Comparison of ENCODE assay signal across 21 cellular contexts in genomic region chr13:44198826-44199225, GRCh38.
DNase-seq lines count a peak whose midpoint lies in the region; ATAC-seq and TF ChIP-seq lines count a peak whose summit lies in the region.
"Had no signal": no experiment of that assay in that cellular context is flagged by ENCODE, and none has a peak within 500 bp of the region (broad histone marks: within the 10 kb centered on the region; RNA-seq: fewer than 3 reads in every experiment).

No MANE protein-coding gene starts in this region.

- no peaks in the 10 kb centered on the region for H3K36me3 ChIP-seq in CD4-positive, CD25-positive, alpha-beta regulatory T cell (ENCODE audit: control insufficient read depth, insufficient read depth, low read length)
- no peaks in the 10 kb centered on the region for H3K36me3 ChIP-seq in left lung
- H3K36me3 ChIP-seq: Peyer's patch, right lobe of liver had no signal

- peaks cover 34% of the 10 kb centered on the region for H3K4me1 ChIP-seq in CD4-positive, CD25-positive, alpha-beta regulatory T cell (ENCODE audit: control insufficient read depth, insufficient read depth, low read length, poor library complexity, severe bottlenecking)
- peaks cover 6 to 12% of the 10 kb centered on the region in 2 donors for H3K4me1 ChIP-seq in left lung
- H3K4me1 ChIP-seq: right lobe of liver had no signal

- H3K27me3 ChIP-seq in CD4-positive, CD25-positive, alpha-beta regulatory T cell (ENCODE audit: control insufficient read depth, insufficient read depth, low read length) = no peaks in the 10 kb centered on the region
- no peaks in the 10 kb centered on the region for H3K27me3 ChIP-seq in left lung
- H3K27me3 ChIP-seq: Peyer's patch, right lobe of liver had no signal

- no peak for ATAC-seq in CD4-positive, CD25-positive, alpha-beta regulatory T cell (ENCODE audit: low read depth in 2 of 2)
- ATAC-seq in activated T-helper 17 cell treated with anti-CD3 and anti-CD28 coated beads, Interleukin-2, amount 50 U/mL, for 72 hours (replicated peaks) = no peak
- peak; percentile 34 for ATAC-seq in left lung
- no peak for ATAC-seq in HG03432 (IDR thresholded peaks at IDR 0.05; ENCODE audit: unreplicated experiment)
- no peak for ATAC-seq in HG02885 (IDR thresholded peaks at IDR 0.05; ENCODE audit: poor library complexity, unreplicated experiment)
- no peak for ATAC-seq in HG02763 (IDR thresholded peaks at IDR 0.05; ENCODE audit: unreplicated experiment)
- no peak for ATAC-seq in GM21825 (IDR thresholded peaks at IDR 0.05; ENCODE audit: unreplicated experiment)
- ATAC-seq: SK-N-SH treated with all-trans-retinoic acid at 6 μM for 48 hours had no signal

- peaks cover 0 to 3% (median 0%) of the 10 kb centered on the region in 7 donors for H3K9me3 Mint-ChIP-seq in CD4-positive, CD25-positive, alpha-beta regulatory T cell
- H3K9me3 Mint-ChIP-seq in activated T-helper 17 cell treated with anti-CD3 and anti-CD28 coated beads, Interleukin-2, amount 50 U/mL, for 72 hours = no peaks in the 10 kb centered on the region
- H3K9me3 Mint-ChIP-seq: activated T-helper 2 cell treated with anti-CD3 and anti-CD28 coated beads, Interferon-gamma antibody, Interleukin-2, Interleukin-4, amounts not matched to agents 10 μg/mL and 5 μg/mL and 100 μg/mL, durations not matched to agents 14 hours and 24 hours and 36 hours; CD4-positive, alpha-beta memory T cell; central memory CD8-positive, alpha-beta T cell; stimulated activated memory B cell treated with anti-CD40 and anti-IgM and Interleukin-4, amounts not matched to agents 10 μg/mL and 1 μg/mL and 100 μg/mL, for 72 hours had no signal

- no peak overlapping the region for H3K4me3 Mint-ChIP-seq in CD4-positive, CD25-positive, alpha-beta regulatory T cell
- no peak overlapping the region for H3K4me3 Mint-ChIP-seq in activated T-helper 17 cell treated with anti-CD3 and anti-CD28 coated beads, Interleukin-2, amount 50 U/mL, for 72 hours
- H3K4me3 Mint-ChIP-seq: activated CD4-positive, alpha-beta T cell treated with anti-CD3 and anti-CD28 coated beads for 36 hours; CD4-positive, alpha-beta memory T cell; central memory CD8-positive, alpha-beta T cell; stimulated activated memory B cell treated with anti-CD40 and anti-IgM and Interleukin-4, amounts not matched to agents 10 μg/mL and 1 μg/mL and 100 μg/mL, for 72 hours had no signal

- H3K27me3 Mint-ChIP-seq in CD4-positive, CD25-positive, alpha-beta regulatory T cell = no peaks in the 10 kb centered on the region
- H3K27me3 Mint-ChIP-seq in activated T-helper 17 cell treated with anti-CD3 and anti-CD28 coated beads, Interleukin-2, amount 50 U/mL, for 72 hours = peaks cover 3% of the 10 kb centered on the region
- H3K27me3 Mint-ChIP-seq: CD4-positive, alpha-beta memory T cell; central memory CD8-positive, alpha-beta T cell had no signal

- intact Hi-C loops in left lung (cut with DNase I) = no loop called here

- H3K4me3 ChIP-seq in CD4-positive, CD25-positive, alpha-beta regulatory T cell (ENCODE audit: low read depth, low read length) = no peak overlapping the region
- no peak overlapping the region for H3K4me3 ChIP-seq in left lung
- H3K4me3 ChIP-seq: Peyer's patch, right lobe of liver had no signal

- TF ChIP-seq CTCF in left lung (IDR thresholded peaks at IDR 0.05) = no peak

- H3K36me3 Mint-ChIP-seq in CD4-positive, CD25-positive, alpha-beta regulatory T cell = no peaks in the 10 kb centered on the region
- no peaks in the 10 kb centered on the region for H3K36me3 Mint-ChIP-seq in activated T-helper 17 cell treated with anti-CD3 and anti-CD28 coated beads, Interleukin-2, amount 50 U/mL, for 72 hours (ENCODE audit: low read depth)
- H3K36me3 Mint-ChIP-seq: CD4-positive, alpha-beta memory T cell; stimulated activated memory B cell treated with anti-CD40 and anti-IgM and Interleukin-4, amounts not matched to agents 10 μg/mL and 1 μg/mL and 100 μg/mL, for 72 hours had no signal

- peaks cover 0 to 36% (median 24%) of the 10 kb centered on the region in 4 donors for H3K4me1 Mint-ChIP-seq in CD4-positive, CD25-positive, alpha-beta regulatory T cell
- H3K4me1 Mint-ChIP-seq in activated T-helper 17 cell treated with anti-CD3 and anti-CD28 coated beads, Interleukin-2, amount 50 U/mL, for 72 hours = peaks cover 23% of the 10 kb centered on the region

- peak overlapping the region in 2 of 3 donors; percentile 16 to 47 for H3K27ac Mint-ChIP-seq in CD4-positive, CD25-positive, alpha-beta regulatory T cell
- peak overlapping the region; percentile 64 for H3K27ac Mint-ChIP-seq in activated T-helper 17 cell treated with anti-CD3 and anti-CD28 coated beads, Interleukin-2, amount 50 U/mL, for 72 hours
- H3K27ac Mint-ChIP-seq: activated CD4-positive, alpha-beta T cell treated with anti-CD3 and anti-CD28 coated beads for 36 hours; activated T-helper 2 cell treated with anti-CD3 and anti-CD28 coated beads, Interferon-gamma antibody, Interleukin-2, Interleukin-4, amounts not matched to agents 10 μg/mL and 5 μg/mL and 100 μg/mL, durations not matched to agents 14 hours and 24 hours and 36 hours; stimulated activated memory B cell treated with anti-CD40 and anti-IgM and Interleukin-4, amounts not matched to agents 10 μg/mL and 1 μg/mL and 100 μg/mL, for 72 hours had no signal

- no peak for DNase-seq in CD4-positive, CD25-positive, alpha-beta regulatory T cell
- DNase-seq in HT-29 (ENCODE audit: low spot score) (peak; percentile 53), left lung (no peak)
- DNase-seq: activated CD4-positive, alpha-beta T cell treated with anti-CD3 and anti-CD28 coated beads for 36 hours; CD4-positive, alpha-beta memory T cell; DMS79; effector CD4-positive, alpha-beta T cell; NCI-H1694; NCI-H2227 treated with DMSO at 0.1 percent for 48 hours; Peyer's patch; right lobe of liver; T1000 had no signal

- no peak overlapping the region for H3K27ac ChIP-seq in CD4-positive, CD25-positive, alpha-beta regulatory T cell (ENCODE audit: insufficient read depth, low read length, poor library complexity, severe bottlenecking)
- no peak overlapping the region for H3K27ac ChIP-seq in left lung
- H3K27ac ChIP-seq: Peyer's patch, right lobe of liver had no signal

- no peaks in the 10 kb centered on the region for H3K9me3 ChIP-seq in CD4-positive, CD25-positive, alpha-beta regulatory T cell (ENCODE audit: control insufficient read depth in 2 of 2, low read length in 2 of 2)
- no peaks in the 10 kb centered on the region for H3K9me3 ChIP-seq in left lung
- H3K9me3 ChIP-seq: Peyer's patch, right lobe of liver had no signal
